Comparison of ENCODE assay signal across 8 cellular contexts in the genomic region with DNA sequence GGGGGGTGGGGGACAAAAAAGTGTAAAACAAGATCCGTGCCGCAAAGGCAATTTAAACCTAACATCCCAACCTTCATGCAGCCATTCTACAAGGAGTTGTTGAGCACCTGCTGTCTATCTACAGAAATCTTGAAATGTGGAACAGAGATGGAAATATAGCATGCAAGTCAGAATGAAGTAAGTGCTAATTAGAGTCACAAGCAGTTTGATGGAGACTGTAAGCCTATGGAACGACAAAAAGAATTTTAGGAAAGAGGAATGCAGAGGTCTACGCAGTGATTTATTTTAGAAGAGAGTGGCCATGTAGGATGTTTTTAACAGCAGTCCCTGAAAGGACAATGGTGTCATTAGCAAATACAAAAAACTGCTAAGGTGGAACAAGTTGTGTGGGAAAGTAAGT. TPM values are rescaled to one million over a fixed set of nuclear protein-coding genes. Genes with fewer than 3 reads are reported as not detected.
DNase-seq lines count a peak whose midpoint lies in the region; FAIRE-seq and TF ChIP-seq lines count a peak whose summit lies in the region.

No MANE protein-coding gene starts in this region.

- H3K4me3 ChIP-seq in SJCRH30 = peak overlapping the region; percentile 92
- H3K4me3 ChIP-seq in fibroblast of the aortic adventitia (ENCODE audit: low read depth, low read length) = peak overlapping the region; percentile 69
- H3K4me3 ChIP-seq in skeletal muscle cell (ENCODE audit: low read depth, low read length) = peak overlapping the region; percentile 55

- H3K4me1 ChIP-seq in SJCRH30 = 0 out of 2 replicates have a peak, but pooled peaks cover 4% of the 10 kb centered on the region

- no peaks in the 10 kb centered on the region for H3K9me3 ChIP-seq in SJCRH30 (replicated peaks)

- no peak for DNase-seq in GM18507 (ENCODE audit: extremely low spot score, insufficient read length, low read depth)
- DNase-seq in SJCRH30 = peak in 1 of 2 experiments; percentile 10
- no peak for DNase-seq in fibroblast of the aortic adventitia (ENCODE audit: low read depth)
- DNase-seq in skeletal muscle cell (ENCODE audit: low read depth) = no peak
- DNase-seq in NCI-H446 treated with DMSO at 0.1 percent for 48 hours (lab: John Stamatoyannopoulos, UW) = no peak
- no peak for DNase-seq in KG1 (lab: John Stamatoyannopoulos, UW)
- no peak for DNase-seq in NCI-H146 (lab: John Stamatoyannopoulos, UW)
- no peak for DNase-seq in UCSD-AML1 (lab: John Stamatoyannopoulos, UW; ENCODE audit: unreplicated experiment)

- H3K27ac ChIP-seq in SJCRH30 = peak overlapping the region; percentile 46

- no peak for TF ChIP-seq CTCF in fibroblast of the aortic adventitia (IDR thresholded peaks at IDR 0.05; ENCODE audit: insufficient read depth, low read length)

- no peaks in the 10 kb centered on the region for H3K36me3 ChIP-seq in SJCRH30

- H3K27me3 ChIP-seq in SJCRH30 = no peaks in the 10 kb centered on the region

- peak; percentile 59 for FAIRE-seq in GM18507 (lab: Jason Lieb, UNC)

RNA-seq across cellular contexts. Expression of gene DCBLD2, which starts 0.8 kb away (rescaled TPM):
- total RNA-seq in SJCRH30 (2014; rRNA removed; shearing (Covaris generic)) = 56.6 and 61.3 TPM in 2 replicates
- total RNA-seq in fibroblast of the aortic adventitia (ENCODE audit: low replicate concordance) = 124 and 370 TPM in 2 replicates
